In genomic region chr6:50198245-50198644, GRCh38 we compare ENCODE assay signal across 1 cellular context.
TF ChIP-seq lines count a peak whose summit lies in the region.

No MANE protein-coding gene starts in this region.

TF ChIP-seq in WTC11, 78 proteins besides CTCF, POLR2A, EP300 and RAD21 (continued from another document):
- no peak for TF ChIP-seq SOX15 (CRISPR knock-in tag; IDR thresholded peaks at IDR 0.05)
- no peak for TF ChIP-seq TCF7 (CRISPR knock-in tag; IDR thresholded peaks at IDR 0.05; ENCODE audit: low read depth)
- TF ChIP-seq NR3C1 (CRISPR knock-in tag; conservative IDR thresholded peaks at IDR 0.05; ENCODE audit: low read depth) = no peak
- no peak for TF ChIP-seq ZSCAN18 (CRISPR knock-in tag; IDR thresholded peaks at IDR 0.05)
- TF ChIP-seq AFF4 (CRISPR knock-in tag; IDR thresholded peaks at IDR 0.05; ENCODE audit: borderline replicate concordance) = no peak
- no peak for TF ChIP-seq USF1 (CRISPR knock-in tag; IDR thresholded peaks at IDR 0.05)
- no peak for TF ChIP-seq JUN (CRISPR knock-in tag; IDR thresholded peaks at IDR 0.05)
- no peak for TF ChIP-seq RELA (CRISPR knock-in tag; IDR thresholded peaks at IDR 0.05; ENCODE audit: borderline replicate concordance)
- no peak for TF ChIP-seq NFYB (CRISPR knock-in tag; conservative IDR thresholded peaks at IDR 0.05; ENCODE audit: low read depth)
